Comparison of ENCODE assay signal across 20 cellular contexts in the genomic region with DNA sequence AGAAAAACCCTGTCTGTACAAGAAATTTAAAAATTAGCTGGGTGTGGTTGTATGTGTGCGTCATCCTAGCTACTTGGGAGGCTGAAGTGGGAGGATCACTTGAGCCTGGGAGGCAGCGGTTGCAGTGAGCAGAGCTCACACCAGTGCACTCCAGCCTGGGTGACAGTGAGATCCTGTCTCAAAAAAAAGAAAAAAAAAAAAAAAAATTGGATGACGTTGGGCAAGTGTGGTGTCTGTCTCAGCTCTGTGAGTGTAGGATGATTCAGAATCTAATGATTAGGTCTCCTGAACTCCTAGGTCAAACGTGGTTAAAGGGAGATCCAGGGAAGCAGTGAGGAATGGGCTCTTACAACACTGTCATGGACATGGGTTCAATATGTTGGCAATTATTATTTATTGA.
"Had no signal": no experiment of that assay in that cellular context is flagged by ENCODE, and none has a peak within 500 bp of the region (broad histone marks: within the 10 kb centered on the region; RNA-seq: fewer than 3 reads in every experiment).

No MANE protein-coding gene starts in this region.

- H3K9me3 ChIP-seq: breast epithelium, testis, upper lobe of left lung had no signal

- H3K27ac ChIP-seq: breast epithelium, epithelial cell of prostate, spleen, testis, upper lobe of left lung had no signal

- H3K4me1 ChIP-seq: breast epithelium, spleen, testis, upper lobe of left lung had no signal

- H3K27me3 ChIP-seq: breast epithelium, spleen, testis, upper lobe of left lung had no signal

- ATAC-seq: activated T-cell treated with anti-CD3 and anti-CD28 coated beads, Interleukin-2, amount 50 U/mL, for 4 hours; left colon; naive thymus-derived CD4-positive, alpha-beta T cell; T-helper 17 cell had no signal

- DNase-seq: activated CD4-positive, alpha-beta T cell treated with anti-CD3 and anti-CD28 coated beads for 4 hours; activated CD4-positive, alpha-beta T cell treated with anti-CD3 and anti-CD28 coated beads, Interleukin-2, amount 50 U/mL, for 48 hours; activated CD4-positive, CD25-positive, alpha-beta regulatory T cell; activated CD8-positive, alpha-beta memory T cell treated with anti-CD3 and anti-CD28 coated beads, Interleukin-2, amount 50 U/mL, for 48 hours; activated naive CD4-positive, alpha-beta T cell; activated naive CD8-positive, alpha-beta T cell treated with anti-CD3 and anti-CD28 coated beads for 36 hours; activated T-cell treated with anti-CD3 and anti-CD28 coated beads, Interleukin-2, amount 50 U/mL, for 4 hours; amniotic stem cell; islet precursor cell; left colon; naive thymus-derived CD4-positive, alpha-beta T cell; spleen; stimulated activated CD4-positive, alpha-beta T cell treated with anti-CD3 and anti-CD28 coated beads, Interleukin-4, amount 100 ng/mL, for 1 hour; stimulated activated naive CD4-positive, alpha-beta T cell; SW 1271; T-helper 17 cell; testis had no signal

- H3K36me3 ChIP-seq: breast epithelium, spleen, upper lobe of left lung had no signal

- H3K4me3 ChIP-seq: breast epithelium, spleen, upper lobe of left lung had no signal
